Comparison of ENCODE assay signal across 8 cellular contexts in the genomic region with DNA sequence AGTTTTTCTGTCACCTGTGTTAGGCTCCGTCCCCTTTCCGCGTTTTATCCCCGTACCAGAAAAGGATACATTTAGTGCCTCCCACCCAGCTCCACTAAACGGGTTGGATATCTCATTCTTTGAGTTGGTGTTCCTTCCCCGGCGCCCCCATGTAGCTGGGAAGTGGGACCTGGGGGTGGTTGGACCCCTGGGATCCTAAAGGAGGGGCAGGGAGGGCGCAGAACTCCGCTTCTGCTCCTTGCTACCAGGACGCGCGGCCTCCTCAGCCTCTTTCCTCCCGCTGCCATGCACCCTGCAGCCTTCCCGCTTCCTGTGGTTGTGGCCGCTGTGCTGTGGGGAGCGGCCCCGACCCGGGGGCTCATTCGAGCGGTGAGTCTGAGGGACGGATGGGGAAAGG. TPM values are rescaled to one million over a fixed set of nuclear protein-coding genes. Genes with fewer than 3 reads are reported as not detected.
A peak's percentile ranks its signal among the peaks of the same experiment; 100 is the strongest.
DNase-seq lines count a peak whose midpoint lies in the region; ATAC-seq and TF ChIP-seq lines count a peak whose summit lies in the region.

No MANE protein-coding gene starts in this region.

- 0 to 1% methylated on average over 21 of the region's 21 CpGs for WGBS in upper lobe of left lung, 2 donors

- peaks cover 93% of the 10 kb centered on the region for H3K36me3 ChIP-seq in DOHH2 (ENCODE audit: control insufficient read depth, low read length)
- no peaks in the 10 kb centered on the region for H3K36me3 ChIP-seq in breast epithelium
- peaks cover 18 to 65% (median 50%) of the 10 kb centered on the region in 4 donors for H3K36me3 ChIP-seq in upper lobe of left lung

- H4K20me1 ChIP-seq in DOHH2 (ENCODE audit: control insufficient read depth, insufficient read depth, low read depth, low read length): peaks cover 5% of the 10 kb centered on the region; the same call in 1 of the 2 replicates

- H3K4me3 Mint-ChIP-seq in memory B cell: peak overlapping the region; percentile 90

- H3K27ac ChIP-seq in DOHH2 (ENCODE audit: low read depth, low read length): peak overlapping the region; percentile 92
- H3K27ac ChIP-seq in breast epithelium: peak overlapping the region; percentile 97
- H3K27ac ChIP-seq in upper lobe of left lung: peak overlapping the region; percentile 84 to 99 (median 94)

- H3K27me3 ChIP-seq in DOHH2 (ENCODE audit: control insufficient read depth, low read length) (no peaks in the 10 kb centered on the region), breast epithelium (no peaks in the 10 kb centered on the region), upper lobe of left lung (no peaks in the 10 kb centered on the region)

- peak overlapping the region; percentile 90 for H3K4me3 ChIP-seq in DOHH2 (ENCODE audit: low read length)
- H3K4me3 ChIP-seq in breast epithelium: peak overlapping the region; percentile 83 to 85 (median 83)
- peak overlapping the region; percentile 63 to 85 (median 72) for H3K4me3 ChIP-seq in upper lobe of left lung

- H3K36me3 Mint-ChIP-seq in memory B cell: peaks cover 20% of the 10 kb centered on the region

- TF ChIP-seq EP300 in upper lobe of left lung (IDR thresholded peaks at IDR 0.05): no peak

- H3K27me3 Mint-ChIP-seq in memory B cell: no peaks in the 10 kb centered on the region

- no peak for ATAC-seq in memory B cell (ENCODE audit: low read depth)
- ATAC-seq in upper lobe of left lung (ENCODE audit: low FRiP score in 2 of 2): no peak

- no peaks in the 10 kb centered on the region for H3K9me3 ChIP-seq in DOHH2 (ENCODE audit: control insufficient read depth, insufficient read depth, low read length)
- no peaks in the 10 kb centered on the region for H3K9me3 ChIP-seq in breast epithelium
- no peaks in the 10 kb centered on the region for H3K9me3 ChIP-seq in upper lobe of left lung

- H3K4me1 Mint-ChIP-seq in memory B cell: peaks cover 61% of the 10 kb centered on the region

- TF ChIP-seq POLR2A in Raji (IDR thresholded peaks at IDR 0.05; ENCODE audit: insufficient read depth, low read depth, low read length) (peak; percentile 36; the same call in 1 of the 2 replicates), breast epithelium (IDR thresholded peaks at IDR 0.05) (no peak), upper lobe of left lung (IDR thresholded peaks at IDR 0.05) (no peak)

- DNase-seq in breast epithelium (ENCODE audit: low spot score in 2 of 2) (no peak), memory B cell (ENCODE audit: low spot score in 2 of 2) (no peak), upper lobe of left lung (peak in 1 of 2 donors; percentile 78), AG20443 (ENCODE audit: low spot score) (no peak), NCI-H2081 (lab: John Stamatoyannopoulos, UW) (no peak), hepatic stellate cell (ENCODE audit: low spot score) (no peak)

- peaks cover 45% of the 10 kb centered on the region for H3F3A ChIP-seq in DOHH2 (ENCODE audit: control insufficient read depth, insufficient read depth)

- H3K4me2 ChIP-seq in DOHH2 (ENCODE audit: low read length): peak overlapping the region; percentile 94

- H3K9me3 Mint-ChIP-seq in memory B cell: no peaks in the 10 kb centered on the region

- TF ChIP-seq CTCF in DOHH2 (IDR thresholded peaks at IDR 0.05; ENCODE audit: low read depth, low read length, poor library complexity, severe bottlenecking) (no peak), breast epithelium (IDR thresholded peaks at IDR 0.05) (no peak), upper lobe of left lung (IDR thresholded peaks at IDR 0.05) (peak in 1 of 6 experiments; percentile 2)

- intact Hi-C loops in breast epithelium (cut with DNase I; ENCODE audit: low total_unique reads): no loop called here

- H3K9me2 ChIP-seq in DOHH2 (replicated peaks; ENCODE audit: control insufficient read depth, low read length): no peaks in the 10 kb centered on the region

- peaks cover 59% of the 10 kb centered on the region for H3K4me1 ChIP-seq in DOHH2 (ENCODE audit: control insufficient read depth, low read length)
- peaks cover 18 to 35% of the 10 kb centered on the region in 2 donors for H3K4me1 ChIP-seq in breast epithelium
- peaks cover 49 to 70% (median 59%) of the 10 kb centered on the region in 4 donors for H3K4me1 ChIP-seq in upper lobe of left lung

- peaks cover 74% of the 10 kb centered on the region for H3K79me2 ChIP-seq in DOHH2 (ENCODE audit: control insufficient read depth, low read length)

- H3K27ac Mint-ChIP-seq in memory B cell: peak overlapping the region; percentile 92

RNA-seq across cellular contexts. Expression of a gene that starts 0.6 kb away (rescaled TPM):
- total RNA-seq in breast epithelium: 10 to 100 TPM; 38.3 to 49.0 (median 38.7) TPM
- 100 to 1,000 TPM in 2 of 6 donors, 10 to 100 TPM in 4; 41.9 to 130 (median 72.9) TPM for total RNA-seq in upper lobe of left lung

RNA-seq across cellular contexts. Expression of a gene that starts 0.8 kb away (rescaled TPM):
- total RNA-seq in breast epithelium: 10 to 100 TPM; 38.8 to 48.5 (median 42.6) TPM
- 10 to 100 TPM; 37.5 to 69.2 (median 47.9) TPM for total RNA-seq in upper lobe of left lung

RNA-seq across cellular contexts. Expression of a gene that starts 7.7 kb away (rescaled TPM):
- 100 to 1,000 TPM; 290 to 487 (median 379) TPM for total RNA-seq in breast epithelium
- 100 to 1,000 TPM; 403 to 814 (median 641) TPM for total RNA-seq in upper lobe of left lung

RNA-seq across cellular contexts. Expression of a gene that starts 8.5 kb away (rescaled TPM):
- not detected for total RNA-seq in breast epithelium
- 1 to 10 TPM in 1 of 6 donors, under 1 TPM in 4, not detected in 1; 0.23 to 1.4 (median 0.59) TPM for total RNA-seq in upper lobe of left lung

RNA-seq across cellular contexts. Expression of a gene that starts 10.3 kb away (rescaled TPM):
- 1 to 10 TPM; 1.6 to 4.6 (median 3.1) TPM for total RNA-seq in breast epithelium
- 10 to 100 TPM in 3 of 6 donors, 1 to 10 TPM in 3; 4.3 to 49.2 (median 10.6) TPM for total RNA-seq in upper lobe of left lung
